In the genomic region with DNA sequence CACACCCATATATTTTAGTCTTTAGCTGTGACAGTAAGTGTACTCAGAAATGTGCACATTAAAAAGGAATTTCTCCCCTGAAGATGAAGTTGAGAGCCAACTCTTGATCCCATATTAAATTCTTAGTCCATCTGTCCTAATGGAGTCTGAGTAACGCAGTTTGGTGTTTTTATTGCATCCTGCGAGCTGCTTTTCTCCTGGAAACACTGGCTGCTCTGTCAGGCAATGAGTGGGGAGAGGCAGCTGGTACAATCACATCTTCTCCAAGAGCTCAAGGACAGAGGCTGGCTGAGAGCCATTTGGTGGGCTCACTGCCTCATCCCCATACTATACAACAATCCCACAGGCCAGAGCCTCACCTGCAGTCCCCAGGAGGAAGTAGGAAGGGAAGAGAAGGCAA, we compare ENCODE assay signal across 18 cellular contexts.
"Had no signal": no experiment of that assay in that cellular context is flagged by ENCODE, and none has a peak within 500 bp of the region (broad histone marks: within the 10 kb centered on the region; RNA-seq: fewer than 3 reads in every experiment).

No MANE protein-coding gene starts in this region.

- H3K4me3 ChIP-seq: gastroesophageal sphincter, heart right ventricle, lung, tibial artery, vagina had no signal

- H3K9ac ChIP-seq: parathyroid adenoma had no signal

- H3K27me3 ChIP-seq: dorsolateral prefrontal cortex, gastroesophageal sphincter, neutrophil, tibial artery, vagina had no signal

- H3K36me3 ChIP-seq: gastroesophageal sphincter, heart right ventricle, neutrophil, tibial artery, vagina had no signal

- H3K4me1 ChIP-seq: gastroesophageal sphincter, heart right ventricle, parathyroid adenoma, tibial artery, vagina had no signal

- H3K4me3 Mint-ChIP-seq: activated CD8-positive, alpha-beta T cell treated with anti-CD3 and anti-CD28 coated beads for 36 hours; stimulated activated memory B cell treated with anti-CD40 and anti-IgM and Interleukin-4, amounts not matched to agents 10 μg/mL and 1 μg/mL and 100 μg/mL, for 72 hours; WTC11 had no signal

- H3K9me3 ChIP-seq: gastroesophageal sphincter, heart right ventricle, neutrophil, tibial artery, vagina had no signal

- H3K36me3 Mint-ChIP-seq: activated naive CD4-positive, alpha-beta T cell treated with anti-CD3 and anti-CD28 coated beads, Interleukin-2, amount 50 U/mL, for 72 hours; stimulated activated memory B cell treated with anti-CD40 and anti-IgM and Interleukin-4, amounts not matched to agents 10 μg/mL and 1 μg/mL and 100 μg/mL, for 72 hours had no signal

- H3K27ac ChIP-seq: gastroesophageal sphincter, heart right ventricle, neutrophil, parathyroid adenoma, tibial artery, vagina had no signal

- H3K27ac Mint-ChIP-seq: activated CD8-positive, alpha-beta T cell treated with anti-CD3 and anti-CD28 coated beads for 36 hours; activated naive CD4-positive, alpha-beta T cell treated with anti-CD3 and anti-CD28 coated beads, Interleukin-2, amount 50 U/mL, for 72 hours; stimulated activated memory B cell treated with anti-CD40 and anti-IgM and Interleukin-4, amounts not matched to agents 10 μg/mL and 1 μg/mL and 100 μg/mL, for 72 hours; WTC11 had no signal

- DNase-seq: activated CD4-positive, alpha-beta T cell treated with anti-CD3 and anti-CD28 coated beads for 4 hours; activated CD8-positive, alpha-beta T cell treated with anti-CD3 and anti-CD28 coated beads for 36 hours; activated gamma-delta T cell; activated T-cell treated with anti-CD3 and anti-CD28 coated beads, Interleukin-2, amount 50 U/mL, for 48 hours; dorsolateral prefrontal cortex; heart right ventricle; left colon; retina; stimulated activated CD4-positive, alpha-beta T cell treated with anti-CD3 and anti-CD28 coated beads, Interleukin-2, amount 100 ng/mL, for 48 hours; tibial artery had no signal

- H3K4me1 Mint-ChIP-seq: stimulated activated memory B cell treated with anti-CD40 and anti-IgM and Interleukin-4, amounts not matched to agents 10 μg/mL and 1 μg/mL and 100 μg/mL, for 72 hours had no signal

- H3K9me3 Mint-ChIP-seq: activated CD8-positive, alpha-beta T cell treated with anti-CD3 and anti-CD28 coated beads for 36 hours; stimulated activated memory B cell treated with anti-CD40 and anti-IgM and Interleukin-4, amounts not matched to agents 10 μg/mL and 1 μg/mL and 100 μg/mL, for 72 hours had no signal
